In genomic region chr13:81275666-81276258, GRCh38 we compare ENCODE assay signal across 17 cellular contexts.
"Had no signal": no experiment of that assay in that cellular context is flagged by ENCODE, and none has a peak within 500 bp of the region (broad histone marks: within the 10 kb centered on the region; RNA-seq: fewer than 3 reads in every experiment).

No MANE protein-coding gene starts in this region.

- H3K4me3 ChIP-seq: heart left ventricle, lung, neural progenitor cell, right lobe of liver, smooth muscle cell, transverse colon had no signal

- H3K27ac Mint-ChIP-seq: activated naive CD8-positive, alpha-beta T cell treated with anti-CD3 and anti-CD28 coated beads for 36 hours; neural progenitor cell had no signal

- H3K36me3 Mint-ChIP-seq: neural progenitor cell had no signal

- H3K4me3 Mint-ChIP-seq: activated naive CD8-positive, alpha-beta T cell treated with anti-CD3 and anti-CD28 coated beads for 36 hours; central memory CD8-positive, alpha-beta T cell; neural progenitor cell had no signal

- DNase-seq: activated CD4-positive, alpha-beta T cell treated with anti-CD3 and anti-CD28 coated beads for 4 hours; activated CD8-positive, alpha-beta memory T cell treated with anti-CD3 and anti-CD28 coated beads, Interleukin-2, amount 50 U/mL, for 48 hours; activated gamma-delta T cell treated with Interleukin-2 at 50 U/mL for 16 hours; activated naive CD8-positive, alpha-beta T cell treated with anti-CD3 and anti-CD28 coated beads for 36 hours; brain microvascular endothelial cell; effector CD8-positive, alpha-beta T cell; heart left ventricle; right lobe of liver; stimulated activated CD4-positive, alpha-beta T cell treated with anti-CD3 and anti-CD28 coated beads, Interleukin-4, amount 100 ng/mL, for 4 hours; stimulated activated CD8-positive, alpha-beta memory T cell treated with anti-CD3 and anti-CD28 coated beads, Interleukin-4, amount 100 ng/mL, for 48 hours; stimulated activated naive CD4-positive, alpha-beta T cell treated with Interleukin-2 at 50 U/mL for 16 hours; substantia nigra; transverse colon had no signal

- H3K4me1 Mint-ChIP-seq: activated naive CD8-positive, alpha-beta T cell treated with anti-CD3 and anti-CD28 coated beads for 36 hours; central memory CD8-positive, alpha-beta T cell; neural progenitor cell had no signal

- ATAC-seq: heart left ventricle, right lobe of liver had no signal

- H3K27me3 Mint-ChIP-seq: activated naive CD8-positive, alpha-beta T cell treated with anti-CD3 and anti-CD28 coated beads for 36 hours; central memory CD8-positive, alpha-beta T cell had no signal
